In genomic region chr16:14486520-14487303, GRCh38 we compare ENCODE assay signal across 8 cellular contexts.
A peak's percentile ranks its signal among the peaks of the same experiment; 100 is the strongest.
DNase-seq lines count a peak whose midpoint lies in the region; ATAC-seq and TF ChIP-seq lines count a peak whose summit lies in the region.

No MANE protein-coding gene starts in this region.

- no peak for TF ChIP-seq CTCF in AG09319 (IDR thresholded peaks at IDR 0.05; ENCODE audit: low read depth, low read length)

- DNase-seq in AG09319 (ENCODE audit: extremely low read depth, low read depth) (peak; percentile 84), LoVo (ENCODE audit: low spot score) (peak; percentile 80), amniotic epithelial cell (ENCODE audit: low read depth) (peak; percentile 95), Right ventricle myocardium inferior (ENCODE audit: missing footprints) (peak; percentile 78), posterior cingulate gyrus (peak in 9 of 10 donors; percentile 43 to 91 (median 75)), AML-193 (lab: John Stamatoyannopoulos, UW) (no peak), COR-L47 (lab: John Stamatoyannopoulos, UW) (no peak)

- intact Hi-C loops in Right ventricle myocardium inferior (cut with DNase I) (loop anchor here (2.0 to 5.0 kb wide), 4 partner anchors 34 to 164 kb away; no protein-coding TSS in a partner anchor), posterior cingulate gyrus (cut with DNase I) (no loop called here)

- ATAC-seq in Right ventricle myocardium inferior (peak; percentile 84), GM18519 (IDR thresholded peaks at IDR 0.05; ENCODE audit: low FRiP score, unreplicated experiment) (no peak)

Comparison
In these comparisons a context has a peak if more than half of its experiments do, and no peak if none do; other contexts are left out.
1. DNase-seq: peak in AG09319 (single experiment), LoVo (single experiment), amniotic epithelial cell (single experiment), Right ventricle myocardium inferior (single experiment) and posterior cingulate gyrus (9 of 10); none in AML-193 (0 of 2) and COR-L47 (single experiment).